ENCODE assay signal across 16 cellular contexts in the genomic region with DNA sequence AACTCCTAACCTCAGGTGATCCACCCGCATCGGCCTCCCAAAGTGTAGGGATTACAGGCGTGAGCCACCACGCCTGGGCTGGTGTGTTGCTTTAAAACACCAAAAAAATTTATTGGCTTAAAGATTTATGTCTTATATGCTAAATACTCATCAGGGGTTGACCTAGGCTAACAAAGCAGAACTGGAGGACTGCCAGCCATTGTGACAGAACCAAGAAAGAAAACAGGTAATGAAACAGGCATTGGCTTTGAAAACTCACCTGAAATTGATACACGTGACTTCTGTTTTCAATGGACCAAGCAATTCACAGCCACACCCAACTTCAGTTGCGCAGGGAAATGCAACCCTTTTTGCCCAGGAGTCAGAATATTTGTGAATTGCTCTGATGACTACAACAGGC. TPM values are rescaled to one million over a fixed set of nuclear protein-coding genes. Genes with fewer than 3 reads are reported as not detected.
DNase-seq lines count a peak whose midpoint lies in the region; TF ChIP-seq lines count a peak whose summit lies in the region.
"Had no signal": no experiment of that assay in that cellular context is flagged by ENCODE, and none has a peak within 500 bp of the region (broad histone marks: within the 10 kb centered on the region; RNA-seq: fewer than 3 reads in every experiment).

No MANE protein-coding gene starts in this region.

- H3K4me3 ChIP-seq in LNCaP clone FGC (ENCODE audit: low read depth, low read length) = no peak overlapping the region
- no peak overlapping the region for H3K4me3 ChIP-seq in esophagus (ENCODE audit: low read depth in 1 of 2, low read length in 2 of 2)
- H3K4me3 ChIP-seq in spleen = no peak overlapping the region
- H3K4me3 ChIP-seq: smooth muscle cell, vagina had no signal

- H3K27me3 ChIP-seq in esophagus (ENCODE audit: control insufficient read depth in 1 of 2, insufficient read depth in 2 of 2, low read length in 2 of 2) (no peaks in the 10 kb centered on the region), spleen (replicated peaks in 1 of 7) (no peaks in the 10 kb centered on the region)
- H3K27me3 ChIP-seq: vagina had no signal

- DNase-seq in NCI-H748 (lab: John Stamatoyannopoulos, UW; ENCODE audit: unreplicated experiment) = peak; percentile 37
- no peak for DNase-seq in NCI-H748 treated with DMSO at 0.1 percent for 48 hours (lab: John Stamatoyannopoulos, UW)
- peak; percentile 96 for DNase-seq in LNCaP clone FGC (ENCODE audit: low read depth)
- DNase-seq in spleen = no peak
- DNase-seq in effector CD8-positive, alpha-beta T cell (lab: John Stamatoyannopoulos, UW) = no peak
- no peak for DNase-seq in Kasumi-1 (lab: John Stamatoyannopoulos, UW)
- no peak for DNase-seq in NCI-H446 (lab: John Stamatoyannopoulos, UW)
- DNase-seq: activated CD8-positive, alpha-beta T cell treated with anti-CD3 and anti-CD28 coated beads, Interleukin-2, amount 10 ng/mL, durations not matched to agents 7 days and 5 days; activated effector memory CD4-positive, alpha-beta T cell treated with Interleukin-2 at 50 U/mL for 16 hours; anterior cingulate cortex; NCI-H1092; nucleus accumbens; stimulated activated naive B cell treated with anti-CD40 and anti-IgM and Interleukin-4, amounts not matched to agents 10 μg/mL and 1 μg/mL and 100 μg/mL, for 72 hours had no signal

- no peak for TF ChIP-seq CTCF in LNCaP clone FGC (IDR thresholded peaks at IDR 0.05; ENCODE audit: control insufficient read depth, extremely low read depth, insufficient read depth)
- TF ChIP-seq CTCF in spleen (IDR thresholded peaks at IDR 0.05 in 8 of 11, conservative IDR thresholded peaks at IDR 0.05 in 3 of 11) = no peak

- no peak for TF ChIP-seq POLR2A in spleen (IDR thresholded peaks at IDR 0.05)

- H3K36me3 ChIP-seq in esophagus (ENCODE audit: control insufficient read depth in 2 of 2, insufficient read depth in 2 of 2, low read length in 1 of 2) (no peaks in the 10 kb centered on the region), spleen (peaks cover 0 to 19% (median 4%) of the 10 kb centered on the region in 6 donors)

- H3K4me1 ChIP-seq in esophagus (ENCODE audit: control insufficient read depth in 2 of 2, insufficient read depth in 2 of 2, low read length in 1 of 2) = peaks cover 2 to 8% of the 10 kb centered on the region in 2 donors
- H3K4me1 ChIP-seq in spleen = peaks cover 0 to 41% (median 25%) of the 10 kb centered on the region in 6 donors

- H3K27ac ChIP-seq in esophagus (ENCODE audit: low read depth in 2 of 2, low read length in 1 of 2) (peak overlapping the region; percentile 68 to 87), spleen (peak overlapping the region in 7 of 8 donors; percentile 12 to 76 (median 58))
- H3K27ac ChIP-seq: vagina had no signal

- H3K9me3 ChIP-seq in esophagus (ENCODE audit: control insufficient read depth in 2 of 2, insufficient read depth in 1 of 2, low read depth in 1 of 2, low read length in 1 of 2) = no peaks in the 10 kb centered on the region
- H3K9me3 ChIP-seq in spleen = no peaks in the 10 kb centered on the region
- H3K9me3 ChIP-seq: vagina had no signal

- intact Hi-C loops in spleen (cut with DNase I; ENCODE audit: low total_unique reads) = no loop called here

- 62 to 65% methylated on average over 6 of the region's 6 CpGs for WGBS in esophagus, 2 donors
- WGBS in spleen, 5 donors = 74 to 89% (median 79%) methylated on average over 6 of the region's 6 CpGs

RNA-seq across cellular contexts. Expression of gene PHAF1, which starts 4.9 kb away (rescaled TPM):
- polyA plus RNA-seq in esophagus (1 to 10 TPM; 8.8 to 9.9 TPM), spleen (10 to 100 TPM in 1 of 3 donors, 1 to 10 TPM in 2; 5.5 to 10.3 (median 9.9) TPM)
- total RNA-seq in spleen = 10 to 100 TPM; 15.3 to 44.0 (median 19.8) TPM

RNA-seq across cellular contexts. Expression of gene B3GNT9, which starts 46.0 kb away (rescaled TPM):
- polyA plus RNA-seq in esophagus (1 to 10 TPM; 3.5 to 4.1 TPM), spleen (1 to 10 TPM; 2.0 to 6.6 (median 3.0) TPM)
- total RNA-seq in spleen = 10 to 100 TPM in 4 of 7 donors, 1 to 10 TPM in 3; 6.1 to 15.3 (median 10.1) TPM

RNA-seq across cellular contexts. Expression of gene TRADD, which starts 54.9 kb away (rescaled TPM):
- polyA plus RNA-seq in esophagus (10 to 100 TPM; 21.8 to 27.3 TPM), spleen (10 to 100 TPM; 27.5 to 42.2 (median 35.3) TPM)
- 10 to 100 TPM; 29.2 to 39.3 (median 31.1) TPM for total RNA-seq in spleen

RNA-seq across cellular contexts. Expression of gene FBXL8, which starts 54.9 kb away (rescaled TPM):
- 10 to 100 TPM; 11.2 to 22.6 TPM for polyA plus RNA-seq in esophagus
- 10 to 100 TPM in 6 of 7 donors, 1 to 10 TPM in 1; 8.4 to 29.9 (median 13.2) TPM for total RNA-seq in spleen
- polyA plus RNA-seq in spleen = 10 to 100 TPM in 1 of 3 donors, 1 to 10 TPM in 2; 6.0 to 11.2 (median 6.0) TPM

RNA-seq across cellular contexts. Expression of gene HSF4, which starts 59.7 kb away (rescaled TPM):
- 10 to 100 TPM; 22.9 to 80.4 TPM for polyA plus RNA-seq in esophagus
- total RNA-seq in spleen = 10 to 100 TPM; 11.5 to 43.7 (median 23.3) TPM
- polyA plus RNA-seq in spleen = 10 to 100 TPM; 16.1 to 24.0 (median 16.7) TPM

Comparison
In these comparisons a context has a peak if more than half of its experiments do, and no peak if none do; other contexts are left out.
1. DNase-seq: peak in NCI-H748 (single experiment) and LNCaP clone FGC (single experiment); none in NCI-H748 treated with DMSO at 0.1 percent for 48 hours (single experiment), spleen (single experiment), effector CD8-positive, alpha-beta T cell (single experiment), Kasumi-1 (0 of 2) and NCI-H446 (0 of 2).